In genomic region chr1:181166377-181167196, GRCh38 we compare ENCODE assay signal across 8 cellular contexts.
DNase-seq lines count a peak whose midpoint lies in the region; ATAC-seq and TF ChIP-seq lines count a peak whose summit lies in the region.

No MANE protein-coding gene starts in this region.

- peaks cover 12% of the 10 kb centered on the region for H3K9me3 Mint-ChIP-seq in memory B cell

- intact Hi-C loops in dorsolateral prefrontal cortex (cut with DNase I) = loop anchor here (2.0 to 5.0 kb wide), 4 partner anchors 284 to 649 kb away; no protein-coding TSS in a partner anchor

- H3K4me3 ChIP-seq in dorsolateral prefrontal cortex = peak overlapping the region in 3 of 59 donors; percentile 3 to 22 (median 21)

- peak; percentile 71 for DNase-seq in COR-L47 (lab: John Stamatoyannopoulos, UW)
- DNase-seq in NCI-H526 treated with DMSO at 0.1 percent for 48 hours (lab: John Stamatoyannopoulos, UW) = peak; percentile 92
- peak; percentile 84 for DNase-seq in activated CD4-positive, alpha-beta T cell treated with anti-CD3 and anti-CD28 coated beads for 48 hours
- peak in 8 of 10 donors; percentile 57 to 87 (median 65) for DNase-seq in dorsolateral prefrontal cortex
- peak; percentile 61 to 68 for DNase-seq in memory B cell (ENCODE audit: low spot score in 2 of 2)
- peak; percentile 28 to 60 for DNase-seq in stimulated activated CD8-positive, alpha-beta memory T cell treated with anti-CD3 and anti-CD28 coated beads, Interleukin-2, amount 100 ng/mL, for 48 hours (ENCODE audit: low read depth in 2 of 2)

- ATAC-seq in GM19455 (IDR thresholded peaks at IDR 0.05; ENCODE audit: unreplicated experiment) (peak; percentile 91), HG03521 (IDR thresholded peaks at IDR 0.05; ENCODE audit: unreplicated experiment) (peak; percentile 85), memory B cell (ENCODE audit: low read depth) (peak; percentile 100)

- H3K27ac ChIP-seq in dorsolateral prefrontal cortex = peak overlapping the region in 1 of 59 donors; percentile 13

- H3K4me1 Mint-ChIP-seq in memory B cell = peaks cover 3% of the 10 kb centered on the region

- H3K27me3 Mint-ChIP-seq in memory B cell = no peaks in the 10 kb centered on the region

- no peaks in the 10 kb centered on the region for H3K27me3 ChIP-seq in dorsolateral prefrontal cortex

- H3K36me3 Mint-ChIP-seq in memory B cell = peaks cover 5% of the 10 kb centered on the region

- peak; percentile 54 to 94 (median 87) for TF ChIP-seq CTCF in dorsolateral prefrontal cortex (IDR thresholded peaks at IDR 0.05 in 54 of 56, conservative IDR thresholded peaks at IDR 0.05 in 2 of 56; ENCODE audit: low read depth in 1 of 56, partially characterized antibody in 56 of 56)

- no peak overlapping the region for H3K27ac Mint-ChIP-seq in memory B cell

- peak overlapping the region; percentile 8 for H3K4me3 Mint-ChIP-seq in memory B cell
